Comparison of ENCODE assay signal across 1 cellular context in genomic region chr22:22461111-22461510, GRCh38.
A peak's percentile ranks its signal among the peaks of the same experiment; 100 is the strongest.
TF ChIP-seq lines count a peak whose summit lies in the region.

No MANE protein-coding gene starts in this region.

TF ChIP-seq in K562, 482 proteins besides CTCF, POLR2A, EP300 and RAD21 (continues in another document):
- TF ChIP-seq NKRF (IDR thresholded peaks at IDR 0.05; ENCODE audit: borderline replicate concordance) (no peak), TCFL5 (CRISPR knock-in tag; conservative IDR thresholded peaks at IDR 0.05) (0 out of 2 replicates have a peak, but pooled peaks have one; percentile 30), DLX4 (CRISPR knock-in tag; IDR thresholded peaks at IDR 0.05) (no peak), SMAD3 (CRISPR knock-in tag; conservative IDR thresholded peaks at IDR 0.05) (peak; percentile 12; the same call in 1 of the 2 replicates), RBBP5 (IDR thresholded peaks at IDR 0.05; ENCODE audit: borderline replicate concordance, insufficient read depth, low read length, poor library complexity, severe bottlenecking) (no peak), MYBL2 (IDR thresholded peaks at IDR 0.05; ENCODE audit: low read depth) (no peak; the same call in 1 of the 2 replicates), MYBL2 (CRISPR knock-in tag; IDR thresholded peaks at IDR 0.05; ENCODE audit: borderline replicate concordance) (no peak), ZNF445 (CRISPR knock-in tag; IDR thresholded peaks at IDR 0.05; ENCODE audit: low read depth) (no peak), ZNF551 (CRISPR knock-in tag; IDR thresholded peaks at IDR 0.05) (0 out of 2 replicates have a peak, but pooled peaks have one; percentile 58), ZNF282 (CRISPR knock-in tag; IDR thresholded peaks at IDR 0.05) (no peak), JUNB (CRISPR knock-in tag; conservative IDR thresholded peaks at IDR 0.05) (no peak), NCOA2 (IDR thresholded peaks at IDR 0.05; ENCODE audit: partially characterized antibody in 2 of 2) (no peak), ZNF444 (CRISPR knock-in tag; IDR thresholded peaks at IDR 0.05) (peak; percentile 52; the same call in 1 of the 2 replicates), ZBTB26 (CRISPR knock-in tag; IDR thresholded peaks at IDR 0.05) (no peak), ZZZ3 (IDR thresholded peaks at IDR 0.05) (no peak), ZMIZ1 (IDR thresholded peaks at IDR 0.05; ENCODE audit: low read depth in 2 of 2, low read length in 2 of 2) (no peak), SRF (CRISPR knock-in tag; IDR thresholded peaks at IDR 0.05) (no peak), ZKSCAN8 (CRISPR knock-in tag; IDR thresholded peaks at IDR 0.05) (no peak), ETV6 (IDR thresholded peaks at IDR 0.05; ENCODE audit: borderline replicate concordance in 1 of 2, low read depth in 2 of 2, low read length in 1 of 2) (no peak), ETV6 (CRISPR knock-in tag; IDR thresholded peaks at IDR 0.05; ENCODE audit: borderline replicate concordance) (no peak), SMAD4 (CRISPR knock-in tag; conservative IDR thresholded peaks at IDR 0.05) (0 out of 2 replicates have a peak, but pooled peaks have one; percentile 8), THRB (CRISPR knock-in tag; conservative IDR thresholded peaks at IDR 0.05) (0 out of 2 replicates have a peak, but pooled peaks have one; percentile 18), CC2D1A (IDR thresholded peaks at IDR 0.05) (no peak), ZNF277 (CRISPR knock-in tag; IDR thresholded peaks at IDR 0.05; ENCODE audit: borderline replicate concordance) (no peak), E2F3 (CRISPR knock-in tag; IDR thresholded peaks at IDR 0.05) (no peak), ZNF212 (CRISPR knock-in tag; IDR thresholded peaks at IDR 0.05) (no peak), MTF1 (CRISPR knock-in tag; IDR thresholded peaks at IDR 0.05; ENCODE audit: borderline replicate concordance) (0 out of 2 replicates have a peak, but pooled peaks have one; percentile 44), SMARCA5 (IDR thresholded peaks at IDR 0.05) (no peak), HMG20A (CRISPR knock-in tag; conservative IDR thresholded peaks at IDR 0.05) (peak; percentile 84; the same call in 1 of the 2 replicates), NR2C1 (IDR thresholded peaks at IDR 0.05) (0 out of 2 replicates have a peak, but pooled peaks have one; percentile 29), NR2C1 (tag; IDR thresholded peaks at IDR 0.05) (no peak), ZNF311 (CRISPR knock-in tag; IDR thresholded peaks at IDR 0.05) (0 out of 2 replicates have a peak, but pooled peaks have one; percentile 38), HNRNPK (IDR thresholded peaks at IDR 0.05; ENCODE audit: low read depth, low read length, poor library complexity, severe bottlenecking) (no peak), ZNF354B (CRISPR knock-in tag; IDR thresholded peaks at IDR 0.05) (0 out of 2 replicates have a peak, but pooled peaks have one; percentile 13), MLLT1 (IDR thresholded peaks at IDR 0.05) (no peak), DEAF1 (CRISPR knock-in tag; IDR thresholded peaks at IDR 0.05) (no peak), MEF2A (IDR thresholded peaks at IDR 0.05; ENCODE audit: control insufficient read depth, low read depth, low read length) (no peak), U2AF1 (optimal IDR thresholded peaks at IDR 0.05; ENCODE audit: low read depth, low read length) (no peak), CLOCK (CRISPR knock-in tag; IDR thresholded peaks at IDR 0.05; ENCODE audit: borderline replicate concordance) (0 out of 2 replicates have a peak, but pooled peaks have one; percentile 8), ZNF274 (IDR thresholded peaks at IDR 0.05; ENCODE audit: borderline replicate concordance, low read depth, low read length) (no peak), MAX (CRISPR knock-in tag; IDR thresholded peaks at IDR 0.05) (no peak), SRSF1 (IDR thresholded peaks at IDR 0.05; ENCODE audit: low read depth, low read length) (no peak), ZNF75A (CRISPR knock-in tag; IDR thresholded peaks at IDR 0.05) (peak; percentile 18; the same call in 1 of the 2 replicates), GATAD2B (IDR thresholded peaks at IDR 0.05; ENCODE audit: borderline replicate concordance) (no peak), FUS (optimal IDR thresholded peaks at IDR 0.05; ENCODE audit: low read depth, low read length) (no peak), SNAPC5 (CRISPR knock-in tag; IDR thresholded peaks at IDR 0.05) (no peak), ZNF124 (CRISPR knock-in tag; IDR thresholded peaks at IDR 0.05) (no peak), ZNF778 (CRISPR knock-in tag; IDR thresholded peaks at IDR 0.05) (0 out of 2 replicates have a peak, but pooled peaks have one; percentile 80), ZNF449 (CRISPR knock-in tag; IDR thresholded peaks at IDR 0.05) (peak; percentile 64; the same call in 1 of the 2 replicates)
